ENCODE assay signal across 1 cellular context in the genomic region with DNA sequence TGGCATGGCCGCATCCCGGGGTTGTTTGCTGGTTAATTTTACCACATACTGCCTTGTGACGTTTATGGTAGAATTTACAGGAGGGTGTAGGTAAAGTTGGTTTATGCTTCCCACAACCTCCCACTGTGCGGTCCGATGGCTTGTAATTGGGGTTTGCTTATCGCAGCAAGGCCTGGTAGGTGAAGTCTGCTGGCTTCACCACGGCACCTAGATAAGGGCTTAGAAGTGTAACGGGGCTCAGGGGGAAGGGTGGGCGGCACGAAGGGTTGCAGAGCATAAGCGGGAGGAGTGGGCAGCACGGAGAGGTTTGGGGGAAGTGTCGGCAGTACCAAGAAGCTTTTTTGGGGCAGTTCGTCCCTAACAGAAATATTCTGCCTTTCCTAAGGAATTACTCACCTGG.
TF ChIP-seq lines count a peak whose summit lies in the region.

No MANE protein-coding gene starts in this region.

TF ChIP-seq in K562, 482 proteins besides CTCF, POLR2A, EP300 and RAD21 (continues in another document):
- TF ChIP-seq RBM25 (IDR thresholded peaks at IDR 0.05; ENCODE audit: low read depth, low read length, severe bottlenecking) (no peak), XRCC5 (IDR thresholded peaks at IDR 0.05; ENCODE audit: low read depth, low read length) (no peak), ZNF165 (CRISPR knock-in tag; IDR thresholded peaks at IDR 0.05; ENCODE audit: borderline replicate concordance) (no peak), FUS (optimal IDR thresholded peaks at IDR 0.05; ENCODE audit: low read depth, low read length) (no peak), E2F3 (CRISPR knock-in tag; IDR thresholded peaks at IDR 0.05) (no peak), ZNF644 (tag; IDR thresholded peaks at IDR 0.05; ENCODE audit: low read depth) (no peak), ZNF583 (CRISPR knock-in tag; IDR thresholded peaks at IDR 0.05) (no peak), TEAD4 (IDR thresholded peaks at IDR 0.05; ENCODE audit: low read length) (peak; percentile 79), TEAD4 (CRISPR knock-in tag; IDR thresholded peaks at IDR 0.05; ENCODE audit: borderline replicate concordance) (no peak), MYBL2 (IDR thresholded peaks at IDR 0.05; ENCODE audit: low read depth) (no peak), MYBL2 (CRISPR knock-in tag; IDR thresholded peaks at IDR 0.05; ENCODE audit: borderline replicate concordance) (no peak), KDM5B (IDR thresholded peaks at IDR 0.05; ENCODE audit: insufficient replicate concordance, low read depth, low read length) (no peak), RBM17 (IDR thresholded peaks at IDR 0.05; ENCODE audit: borderline replicate concordance, low read depth, low read length) (no peak), CREM (IDR thresholded peaks at IDR 0.05; ENCODE audit: low read depth) (0 out of 2 replicates have a peak, but pooled peaks have one; percentile 25), POLR2G (IDR thresholded peaks at IDR 0.05; ENCODE audit: low read depth, low read length) (no peak), TAL1 (IDR thresholded peaks at IDR 0.05) (peak; percentile 58; the same call in 1 of the 2 replicates), ZFP36 (IDR thresholded peaks at IDR 0.05; ENCODE audit: low read depth, low read length, partially characterized antibody) (no peak), HEY1 (CRISPR knock-in tag; IDR thresholded peaks at IDR 0.05; ENCODE audit: borderline replicate concordance) (no peak), DDX20 (tag; IDR thresholded peaks at IDR 0.05; ENCODE audit: low read depth) (no peak), HDAC8 (tag; IDR thresholded peaks at IDR 0.05) (no peak), KLF10 (CRISPR knock-in tag; IDR thresholded peaks at IDR 0.05) (no peak), HMG20B (CRISPR knock-in tag; IDR thresholded peaks at IDR 0.05) (no peak), ZNF717 (CRISPR knock-in tag; IDR thresholded peaks at IDR 0.05) (no peak), SMAD4 (CRISPR knock-in tag; conservative IDR thresholded peaks at IDR 0.05) (no peak), NCOR1 (IDR thresholded peaks at IDR 0.05) (peak; percentile 56), SRSF9 (IDR thresholded peaks at IDR 0.05; ENCODE audit: borderline replicate concordance, low read depth, low read length) (no peak), ZNF324 (CRISPR knock-in tag; IDR thresholded peaks at IDR 0.05) (no peak), EHMT2 (IDR thresholded peaks at IDR 0.05) (no peak), DACH1 (IDR thresholded peaks at IDR 0.05; ENCODE audit: partially characterized antibody) (no peak), CBFB (CRISPR knock-in tag; IDR thresholded peaks at IDR 0.05) (no peak), ILF3 (IDR thresholded peaks at IDR 0.05; ENCODE audit: borderline replicate concordance) (no peak), NELFE (IDR thresholded peaks at IDR 0.05; ENCODE audit: insufficient read depth, insufficient read length) (no peak), NFXL1 (CRISPR knock-in tag; IDR thresholded peaks at IDR 0.05) (no peak), ZNF384 (IDR thresholded peaks at IDR 0.05; ENCODE audit: low read depth, low read length) (no peak), POLR3G (IDR thresholded peaks at IDR 0.05; ENCODE audit: extremely low read depth, insufficient read length, insufficient replicate concordance) (no peak), DPF2 (IDR thresholded peaks at IDR 0.05) (peak; percentile 68), BHLHE40 (IDR thresholded peaks at IDR 0.05; ENCODE audit: low read length) (no peak), STAG1 (CRISPR knock-in tag; IDR thresholded peaks at IDR 0.05; ENCODE audit: borderline replicate concordance) (no peak), POLR2B (IDR thresholded peaks at IDR 0.05; ENCODE audit: low read depth, partially characterized antibody) (no peak), NFYB (IDR thresholded peaks at IDR 0.05; ENCODE audit: extremely low read depth, insufficient read length) (no peak), CBFA2T2 (conservative IDR thresholded peaks at IDR 0.05) (peak; percentile 61; the same call in 1 of the 2 replicates), U2AF1 (optimal IDR thresholded peaks at IDR 0.05; ENCODE audit: low read depth, low read length) (no peak), ARID2 (IDR thresholded peaks at IDR 0.05) (no peak), POLR2AphosphoS2 (IDR thresholded peaks at IDR 0.05; ENCODE audit: low read length) (no peak), LEF1 (IDR thresholded peaks at IDR 0.05) (no peak), ZBTB7A (IDR thresholded peaks at IDR 0.05; ENCODE audit: borderline replicate concordance, control insufficient read depth, low read depth, low read length) (peak; percentile 82)
- TF ChIP-seq, protein P1, sequence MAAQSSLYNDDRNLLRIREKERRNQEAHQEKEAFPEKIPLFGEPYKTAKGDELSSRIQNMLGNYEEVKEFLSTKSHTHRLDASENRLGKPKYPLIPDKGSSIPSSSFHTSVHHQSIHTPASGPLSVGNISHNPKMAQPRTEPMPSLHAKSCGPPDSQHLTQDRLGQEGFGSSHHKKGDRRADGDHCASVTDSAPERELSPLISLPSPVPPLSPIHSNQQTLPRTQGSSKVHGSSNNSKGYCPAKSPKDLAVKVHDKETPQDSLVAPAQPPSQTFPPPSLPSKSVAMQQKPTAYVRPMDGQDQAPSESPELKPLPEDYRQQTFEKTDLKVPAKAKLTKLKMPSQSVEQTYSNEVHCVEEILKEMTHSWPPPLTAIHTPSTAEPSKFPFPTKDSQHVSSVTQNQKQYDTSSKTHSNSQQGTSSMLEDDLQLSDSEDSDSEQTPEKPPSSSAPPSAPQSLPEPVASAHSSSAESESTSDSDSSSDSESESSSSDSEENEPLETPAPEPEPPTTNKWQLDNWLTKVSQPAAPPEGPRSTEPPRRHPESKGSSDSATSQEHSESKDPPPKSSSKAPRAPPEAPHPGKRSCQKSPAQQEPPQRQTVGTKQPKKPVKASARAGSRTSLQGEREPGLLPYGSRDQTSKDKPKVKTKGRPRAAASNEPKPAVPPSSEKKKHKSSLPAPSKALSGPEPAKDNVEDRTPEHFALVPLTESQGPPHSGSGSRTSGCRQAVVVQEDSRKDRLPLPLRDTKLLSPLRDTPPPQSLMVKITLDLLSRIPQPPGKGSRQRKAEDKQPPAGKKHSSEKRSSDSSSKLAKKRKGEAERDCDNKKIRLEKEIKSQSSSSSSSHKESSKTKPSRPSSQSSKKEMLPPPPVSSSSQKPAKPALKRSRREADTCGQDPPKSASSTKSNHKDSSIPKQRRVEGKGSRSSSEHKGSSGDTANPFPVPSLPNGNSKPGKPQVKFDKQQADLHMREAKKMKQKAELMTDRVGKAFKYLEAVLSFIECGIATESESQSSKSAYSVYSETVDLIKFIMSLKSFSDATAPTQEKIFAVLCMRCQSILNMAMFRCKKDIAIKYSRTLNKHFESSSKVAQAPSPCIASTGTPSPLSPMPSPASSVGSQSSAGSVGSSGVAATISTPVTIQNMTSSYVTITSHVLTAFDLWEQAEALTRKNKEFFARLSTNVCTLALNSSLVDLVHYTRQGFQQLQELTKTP (IDR thresholded peaks at IDR 0.05; ENCODE audit: low read depth in 1 of 2, partially characterized antibody in 2 of 2), result no peak
- TF ChIP-seq, protein P2, sequence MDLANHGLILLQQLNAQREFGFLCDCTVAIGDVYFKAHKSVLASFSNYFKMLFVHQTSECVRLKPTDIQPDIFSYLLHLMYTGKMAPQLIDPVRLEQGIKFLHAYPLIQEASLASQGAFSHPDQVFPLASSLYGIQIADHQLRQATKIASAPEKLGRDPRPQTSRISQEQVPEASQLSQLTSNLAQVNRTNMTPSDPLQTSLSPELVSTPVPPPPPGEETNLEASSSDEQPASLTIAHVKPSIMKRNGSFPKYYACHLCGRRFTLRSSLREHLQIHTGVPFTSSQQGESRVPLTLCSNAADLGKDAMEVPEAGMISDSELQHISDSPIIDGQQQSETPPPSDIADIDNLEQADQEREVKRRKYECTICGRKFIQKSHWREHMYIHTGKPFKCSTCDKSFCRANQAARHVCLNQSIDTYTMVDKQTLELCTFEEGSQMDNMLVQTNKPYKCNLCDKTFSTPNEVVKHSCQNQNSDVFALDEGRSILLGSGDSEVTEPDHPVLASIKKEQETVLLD (IDR thresholded peaks at IDR 0.05), result peak; percentile 47; the same call in 1 of the 2 replicates
- TF ChIP-seq, protein P3, sequence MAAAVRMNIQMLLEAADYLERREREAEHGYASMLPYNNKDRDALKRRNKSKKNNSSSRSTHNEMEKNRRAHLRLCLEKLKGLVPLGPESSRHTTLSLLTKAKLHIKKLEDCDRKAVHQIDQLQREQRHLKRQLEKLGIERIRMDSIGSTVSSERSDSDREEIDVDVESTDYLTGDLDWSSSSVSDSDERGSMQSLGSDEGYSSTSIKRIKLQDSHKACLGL (CRISPR knock-in tag; IDR thresholded peaks at IDR 0.05; ENCODE audit: borderline replicate concordance, poor library complexity, severe bottlenecking), result no peak
- TF ChIP-seq, protein P4, sequence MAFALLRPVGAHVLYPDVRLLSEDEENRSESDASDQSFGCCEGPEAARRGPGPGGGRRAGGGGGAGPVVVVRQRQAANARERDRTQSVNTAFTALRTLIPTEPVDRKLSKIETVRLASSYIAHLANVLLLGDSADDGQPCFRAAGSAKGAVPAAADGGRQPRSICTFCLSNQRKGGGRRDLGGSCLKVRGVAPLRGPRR (CRISPR knock-in tag; IDR thresholded peaks at IDR 0.05), result no peak
- TF ChIP-seq, protein P5, sequence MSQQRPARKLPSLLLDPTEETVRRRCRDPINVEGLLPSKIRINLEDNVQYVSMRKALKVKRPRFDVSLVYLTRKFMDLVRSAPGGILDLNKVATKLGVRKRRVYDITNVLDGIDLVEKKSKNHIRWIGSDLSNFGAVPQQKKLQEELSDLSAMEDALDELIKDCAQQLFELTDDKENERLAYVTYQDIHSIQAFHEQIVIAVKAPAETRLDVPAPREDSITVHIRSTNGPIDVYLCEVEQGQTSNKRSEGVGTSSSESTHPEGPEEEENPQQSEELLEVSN (IDR thresholded peaks at IDR 0.05; ENCODE audit: borderline replicate concordance in 1 of 2, extremely low read depth in 1 of 2, insufficient read depth in 1 of 2, insufficient read length in 1 of 2, low read depth in 1 of 2, low read length in 1 of 2, poor library complexity in 1 of 2, severe bottlenecking in 1 of 2), result no peak
- TF ChIP-seq, protein P6, sequence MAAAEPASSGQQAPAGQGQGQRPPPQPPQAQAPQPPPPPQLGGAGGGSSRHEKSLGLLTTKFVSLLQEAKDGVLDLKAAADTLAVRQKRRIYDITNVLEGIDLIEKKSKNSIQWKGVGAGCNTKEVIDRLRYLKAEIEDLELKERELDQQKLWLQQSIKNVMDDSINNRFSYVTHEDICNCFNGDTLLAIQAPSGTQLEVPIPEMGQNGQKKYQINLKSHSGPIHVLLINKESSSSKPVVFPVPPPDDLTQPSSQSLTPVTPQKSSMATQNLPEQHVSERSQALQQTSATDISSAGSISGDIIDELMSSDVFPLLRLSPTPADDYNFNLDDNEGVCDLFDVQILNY (CRISPR knock-in tag; IDR thresholded peaks at IDR 0.05), result no peak
- TF ChIP-seq, protein P7, sequence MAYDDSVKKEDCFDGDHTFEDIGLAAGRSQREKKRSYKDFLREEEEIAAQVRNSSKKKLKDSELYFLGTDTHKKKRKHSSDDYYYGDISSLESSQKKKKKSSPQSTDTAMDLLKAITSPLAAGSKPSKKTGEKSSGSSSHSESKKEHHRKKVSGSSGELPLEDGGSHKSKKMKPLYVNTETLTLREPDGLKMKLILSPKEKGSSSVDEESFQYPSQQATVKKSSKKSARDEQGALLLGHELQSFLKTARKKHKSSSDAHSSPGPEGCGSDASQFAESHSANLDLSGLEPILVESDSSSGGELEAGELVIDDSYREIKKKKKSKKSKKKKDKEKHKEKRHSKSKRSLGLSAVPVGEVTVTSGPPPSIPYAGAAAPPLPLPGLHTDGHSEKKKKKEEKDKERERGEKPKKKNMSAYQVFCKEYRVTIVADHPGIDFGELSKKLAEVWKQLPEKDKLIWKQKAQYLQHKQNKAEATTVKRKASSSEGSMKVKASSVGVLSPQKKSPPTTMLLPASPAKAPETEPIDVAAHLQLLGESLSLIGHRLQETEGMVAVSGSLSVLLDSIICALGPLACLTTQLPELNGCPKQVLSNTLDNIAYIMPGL (CRISPR knock-in tag; IDR thresholded peaks at IDR 0.05), result no peak
- TF ChIP-seq, protein P8, sequence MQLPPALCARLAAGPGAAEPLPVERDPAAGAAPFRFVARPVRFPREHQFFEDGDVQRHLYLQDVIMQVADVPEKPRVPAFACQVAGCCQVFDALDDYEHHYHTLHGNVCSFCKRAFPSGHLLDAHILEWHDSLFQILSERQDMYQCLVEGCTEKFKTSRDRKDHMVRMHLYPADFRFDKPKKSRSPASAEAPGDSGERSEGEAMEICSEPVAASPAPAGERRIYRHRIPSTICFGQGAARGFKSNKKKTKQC (CRISPR knock-in tag; IDR thresholded peaks at IDR 0.05), result no peak
- TF ChIP-seq, protein P9, sequence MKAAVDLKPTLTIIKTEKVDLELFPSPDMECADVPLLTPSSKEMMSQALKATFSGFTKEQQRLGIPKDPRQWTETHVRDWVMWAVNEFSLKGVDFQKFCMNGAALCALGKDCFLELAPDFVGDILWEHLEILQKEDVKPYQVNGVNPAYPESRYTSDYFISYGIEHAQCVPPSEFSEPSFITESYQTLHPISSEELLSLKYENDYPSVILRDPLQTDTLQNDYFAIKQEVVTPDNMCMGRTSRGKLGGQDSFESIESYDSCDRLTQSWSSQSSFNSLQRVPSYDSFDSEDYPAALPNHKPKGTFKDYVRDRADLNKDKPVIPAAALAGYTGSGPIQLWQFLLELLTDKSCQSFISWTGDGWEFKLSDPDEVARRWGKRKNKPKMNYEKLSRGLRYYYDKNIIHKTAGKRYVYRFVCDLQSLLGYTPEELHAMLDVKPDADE (conservative IDR thresholded peaks at IDR 0.05; ENCODE audit: control insufficient read depth, low read depth, low read length), result no peak
- TF ChIP-seq, protein P10, sequence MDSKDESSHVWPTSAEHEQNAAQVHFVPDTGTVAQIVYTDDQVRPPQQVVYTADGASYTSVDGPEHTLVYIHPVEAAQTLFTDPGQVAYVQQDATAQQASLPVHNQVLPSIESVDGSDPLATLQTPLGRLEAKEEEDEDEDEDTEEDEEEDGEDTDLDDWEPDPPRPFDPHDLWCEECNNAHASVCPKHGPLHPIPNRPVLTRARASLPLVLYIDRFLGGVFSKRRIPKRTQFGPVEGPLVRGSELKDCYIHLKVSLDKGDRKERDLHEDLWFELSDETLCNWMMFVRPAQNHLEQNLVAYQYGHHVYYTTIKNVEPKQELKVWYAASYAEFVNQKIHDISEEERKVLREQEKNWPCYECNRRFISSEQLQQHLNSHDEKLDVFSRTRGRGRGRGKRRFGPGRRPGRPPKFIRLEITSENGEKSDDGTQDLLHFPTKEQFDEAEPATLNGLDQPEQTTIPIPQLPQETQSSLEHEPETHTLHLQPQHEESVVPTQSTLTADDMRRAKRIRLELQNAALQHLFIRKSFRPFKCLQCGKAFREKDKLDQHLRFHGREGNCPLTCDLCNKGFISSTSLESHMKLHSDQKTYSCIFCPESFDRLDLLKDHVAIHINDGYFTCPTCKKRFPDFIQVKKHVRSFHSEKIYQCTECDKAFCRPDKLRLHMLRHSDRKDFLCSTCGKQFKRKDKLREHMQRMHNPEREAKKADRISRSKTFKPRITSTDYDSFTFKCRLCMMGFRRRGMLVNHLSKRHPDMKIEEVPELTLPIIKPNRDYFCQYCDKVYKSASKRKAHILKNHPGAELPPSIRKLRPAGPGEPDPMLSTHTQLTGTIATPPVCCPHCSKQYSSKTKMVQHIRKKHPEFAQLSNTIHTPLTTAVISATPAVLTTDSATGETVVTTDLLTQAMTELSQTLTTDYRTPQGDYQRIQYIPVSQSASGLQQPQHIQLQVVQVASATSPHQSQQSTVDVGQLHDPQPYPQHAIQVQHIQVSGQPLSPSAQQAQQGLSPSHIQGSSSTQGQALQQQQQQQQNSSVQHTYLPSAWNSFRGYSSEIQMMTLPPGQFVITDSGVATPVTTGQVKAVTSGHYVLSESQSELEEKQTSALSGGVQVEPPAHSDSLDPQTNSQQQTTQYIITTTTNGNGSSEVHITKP (IDR thresholded peaks at IDR 0.05; ENCODE audit: partially characterized antibody), result no peak
